5 cellular contexts compared by ENCODE assay signal in genomic region chr12:56776654-56777053, GRCh38.
TF ChIP-seq lines count a peak whose summit lies in the region.

No MANE protein-coding gene starts in this region.

TF ChIP-seq in SK-N-SH treated with all-trans-retinoic acid at 6 μM for 48 hours, 23 proteins besides CTCF, POLR2A, EP300 and RAD21:
- TF ChIP-seq OSR1 (CRISPR knock-in tag; IDR thresholded peaks at IDR 0.05) (no peak), ZFP30 (CRISPR knock-in tag; IDR thresholded peaks at IDR 0.05) (no peak), ZNF8 (CRISPR knock-in tag; IDR thresholded peaks at IDR 0.05) (peak; percentile 77), PPARA (CRISPR knock-in tag; IDR thresholded peaks at IDR 0.05; ENCODE audit: borderline replicate concordance) (no peak), ARNTL (CRISPR knock-in tag; IDR thresholded peaks at IDR 0.05; ENCODE audit: borderline replicate concordance, low read depth) (no peak)

TF ChIP-seq in SK-N-SH, 30 proteins besides CTCF, POLR2A, EP300 and RAD21 (continues in another document):
- TF ChIP-seq USF1 (IDR thresholded peaks at IDR 0.05; ENCODE audit: borderline replicate concordance, low read depth) (no peak), ELF1 (IDR thresholded peaks at IDR 0.05) (no peak), ZBTB33 (IDR thresholded peaks at IDR 0.05; ENCODE audit: borderline replicate concordance, low read depth) (no peak), JUND (IDR thresholded peaks at IDR 0.05) (no peak), PBX3 (IDR thresholded peaks at IDR 0.05) (no peak)

TF ChIP-seq in GM12891, 5 proteins besides CTCF, POLR2A, EP300 and RAD21:
- TF ChIP-seq POLR2AphosphoS5 (IDR thresholded peaks at IDR 0.05; ENCODE audit: low read depth, low read length), result no peak
- TF ChIP-seq PAX5 (IDR thresholded peaks at IDR 0.05; ENCODE audit: insufficient read depth, low read length, severe bottlenecking), result no peak
- no peak for TF ChIP-seq POU2F2 (IDR thresholded peaks at IDR 0.05; ENCODE audit: low read depth, low read length)
- TF ChIP-seq TAF1 (IDR thresholded peaks at IDR 0.05; ENCODE audit: low read depth, low read length), result no peak
- TF ChIP-seq SPI1 (IDR thresholded peaks at IDR 0.05; ENCODE audit: low read depth, low read length), result no peak

TF ChIP-seq in HEK293, 187 proteins besides CTCF, POLR2A, EP300 and RAD21:
- TF ChIP-seq ZNF266 (tag by site-specific recombination; IDR thresholded peaks at IDR 0.05; ENCODE audit: low read depth) (no peak), ZNF146 (tag by site-specific recombination; IDR thresholded peaks at IDR 0.05) (peak; percentile 61), ZNF37A (tag by site-specific recombination; IDR thresholded peaks at IDR 0.05) (no peak)

TF ChIP-seq in K562, 482 proteins besides CTCF, POLR2A, EP300 and RAD21:
- TF ChIP-seq HDGF (IDR thresholded peaks at IDR 0.05) (no peak), SNAPC5 (CRISPR knock-in tag; IDR thresholded peaks at IDR 0.05) (no peak), RBM25 (IDR thresholded peaks at IDR 0.05; ENCODE audit: low read depth, low read length, severe bottlenecking) (peak; percentile 6), RBM34 (IDR thresholded peaks at IDR 0.05; ENCODE audit: borderline replicate concordance, insufficient read depth, low read length) (no peak), GTF2B (IDR thresholded peaks at IDR 0.05; ENCODE audit: extremely low read depth, insufficient read length) (no peak), FUS (optimal IDR thresholded peaks at IDR 0.05; ENCODE audit: low read depth, low read length) (no peak), PRPF4 (IDR thresholded peaks at IDR 0.05; ENCODE audit: insufficient read depth, low read depth, low read length, poor library complexity, severe bottlenecking) (no peak)
